20 cellular contexts compared by ENCODE assay signal in genomic region chrX:39296472-39296871, GRCh38.
DNase-seq lines count a peak whose midpoint lies in the region; ATAC-seq and TF ChIP-seq lines count a peak whose summit lies in the region.
"Had no signal": no experiment of that assay in that cellular context is flagged by ENCODE, and none has a peak within 500 bp of the region (broad histone marks: within the 10 kb centered on the region; RNA-seq: fewer than 3 reads in every experiment).

No MANE protein-coding gene starts in this region.

- H3K27me3 Mint-ChIP-seq in activated naive CD8-positive, alpha-beta T cell = no peaks in the 10 kb centered on the region
- H3K27me3 Mint-ChIP-seq in activated naive CD8-positive, alpha-beta T cell treated with anti-CD3 and anti-CD28 coated beads for 36 hours = no peaks in the 10 kb centered on the region
- H3K27me3 Mint-ChIP-seq in activated B cell treated with CpG ODN at 0.5 μM for 24 hours (peaks cover 8% of the 10 kb centered on the region), type B pancreatic cell (no peaks in the 10 kb centered on the region), osteocyte (ENCODE audit: unreplicated experiment) (peaks cover 3% of the 10 kb centered on the region)
- H3K27me3 Mint-ChIP-seq: CD4-positive, alpha-beta memory T cell had no signal

- intact Hi-C loops in activated B cell treated with CpG ODN at 0.5 μM for 24 hours (cut with micrococcal nuclease) (no loop called here), head of caudate nucleus (cut with DNase I) (no loop called here)

- TF ChIP-seq CTCF in activated B cell treated with CpG ODN at 0.5 μM for 24 hours (IDR thresholded peaks at IDR 0.05) = no peak
- TF ChIP-seq CTCF in type B pancreatic cell (conservative IDR thresholded peaks at IDR 0.05) = no peak
- TF ChIP-seq CTCF in osteocyte (IDR thresholded peaks at IDR 0.05) = no peak

- no peak overlapping the region for H3K4me3 Mint-ChIP-seq in activated naive CD8-positive, alpha-beta T cell
- H3K4me3 Mint-ChIP-seq in activated naive CD8-positive, alpha-beta T cell treated with anti-CD3 and anti-CD28 coated beads for 36 hours = no peak overlapping the region
- H3K4me3 Mint-ChIP-seq in activated B cell treated with CpG ODN at 0.5 μM for 24 hours = peak overlapping the region; percentile 38
- no peak overlapping the region for H3K4me3 Mint-ChIP-seq in type B pancreatic cell
- H3K4me3 Mint-ChIP-seq in osteocyte (ENCODE audit: unreplicated experiment) = no peak overlapping the region

- peak; percentile 56 for ATAC-seq in GM18498 (IDR thresholded peaks at IDR 0.05; ENCODE audit: unreplicated experiment)
- ATAC-seq in activated B cell treated with CpG ODN at 0.5 μM for 24 hours (ENCODE audit: low read depth) = no peak
- ATAC-seq: Panc1, SK-N-SH treated with all-trans-retinoic acid at 6 μM for 48 hours had no signal

- POLR2A ChIA-PET in activated B cell treated with CpG ODN at 0.5 μM for 24 hours (lab: Charles Lee) = no interaction called here

- peaks cover 47% of the 10 kb centered on the region for H3K4me1 Mint-ChIP-seq in activated naive CD8-positive, alpha-beta T cell (ENCODE audit: low read depth)
- peaks cover 26% of the 10 kb centered on the region for H3K4me1 Mint-ChIP-seq in activated naive CD8-positive, alpha-beta T cell treated with anti-CD3 and anti-CD28 coated beads for 36 hours
- H3K4me1 Mint-ChIP-seq in activated B cell treated with CpG ODN at 0.5 μM for 24 hours (peaks cover 61% of the 10 kb centered on the region), type B pancreatic cell (ENCODE audit: unreplicated experiment) (no peaks in the 10 kb centered on the region), osteocyte (ENCODE audit: unreplicated experiment) (no peaks in the 10 kb centered on the region)
- H3K4me1 Mint-ChIP-seq: CD4-positive, alpha-beta memory T cell had no signal

- peak overlapping the region; percentile 46 for H3K27ac Mint-ChIP-seq in activated naive CD8-positive, alpha-beta T cell
- no peak overlapping the region for H3K27ac Mint-ChIP-seq in activated naive CD8-positive, alpha-beta T cell treated with anti-CD3 and anti-CD28 coated beads for 36 hours
- H3K27ac Mint-ChIP-seq in activated B cell treated with CpG ODN at 0.5 μM for 24 hours = peak overlapping the region; percentile 66
- no peak overlapping the region for H3K27ac Mint-ChIP-seq in type B pancreatic cell
- no peak overlapping the region for H3K27ac Mint-ChIP-seq in osteocyte (ENCODE audit: unreplicated experiment)

- CTCF ChIA-PET in activated B cell treated with CpG ODN at 0.5 μM for 24 hours (lab: Charles Lee) = no interaction called here

- no peak for DNase-seq in activated naive CD8-positive, alpha-beta T cell treated with anti-CD3 and anti-CD28 coated beads for 36 hours
- DNase-seq in activated B cell treated with CpG ODN at 0.5 μM for 24 hours (no peak), type B pancreatic cell (ENCODE audit: extremely low spot score, unreplicated experiment) (peak; percentile 31), KG1 (lab: John Stamatoyannopoulos, UW) (no peak), head of caudate nucleus (no peak), osteocyte (ENCODE audit: extremely low spot score, unreplicated experiment) (no peak)
- DNase-seq: CD4-positive, alpha-beta memory T cell; DND-41; KBM-7; NCI-H1105; NCI-H146; NCI-H2029; NCI-H226; NCI-H524; NCI-H774; NK-92 treated with Interleukin-12 subunit alpha and Interleukin-12 subunit beta, amount 100 ng/mL, for 24 hours had no signal

- no peaks in the 10 kb centered on the region for H3K9me3 Mint-ChIP-seq in activated naive CD8-positive, alpha-beta T cell (ENCODE audit: low read depth)
- peaks cover 18% of the 10 kb centered on the region for H3K9me3 Mint-ChIP-seq in activated naive CD8-positive, alpha-beta T cell treated with anti-CD3 and anti-CD28 coated beads for 36 hours
- H3K9me3 Mint-ChIP-seq in activated B cell treated with CpG ODN at 0.5 μM for 24 hours (no peaks in the 10 kb centered on the region), type B pancreatic cell (no peaks in the 10 kb centered on the region), osteocyte (ENCODE audit: unreplicated experiment) (peaks cover 18% of the 10 kb centered on the region)

- H3K36me3 Mint-ChIP-seq in activated naive CD8-positive, alpha-beta T cell = peaks cover 11% of the 10 kb centered on the region
- peaks cover 33% of the 10 kb centered on the region for H3K36me3 Mint-ChIP-seq in activated naive CD8-positive, alpha-beta T cell treated with anti-CD3 and anti-CD28 coated beads for 36 hours
- peaks cover 2% of the 10 kb centered on the region for H3K36me3 Mint-ChIP-seq in activated B cell treated with CpG ODN at 0.5 μM for 24 hours (ENCODE audit: low read depth)
- H3K36me3 Mint-ChIP-seq in type B pancreatic cell = no peaks in the 10 kb centered on the region
- no peaks in the 10 kb centered on the region for H3K36me3 Mint-ChIP-seq in osteocyte (ENCODE audit: unreplicated experiment)

Comparison
In these comparisons a context has a peak if more than half of its experiments do, and no peak if none do; other contexts are left out.
1. H3K27ac Mint-ChIP-seq: peak in activated naive CD8-positive, alpha-beta T cell (single experiment) and activated B cell treated with CpG ODN at 0.5 μM for 24 hours (single experiment); none in activated naive CD8-positive, alpha-beta T cell treated with anti-CD3 and anti-CD28 coated beads for 36 hours (single experiment), type B pancreatic cell (single experiment) and osteocyte (single experiment).